In the genomic region with DNA sequence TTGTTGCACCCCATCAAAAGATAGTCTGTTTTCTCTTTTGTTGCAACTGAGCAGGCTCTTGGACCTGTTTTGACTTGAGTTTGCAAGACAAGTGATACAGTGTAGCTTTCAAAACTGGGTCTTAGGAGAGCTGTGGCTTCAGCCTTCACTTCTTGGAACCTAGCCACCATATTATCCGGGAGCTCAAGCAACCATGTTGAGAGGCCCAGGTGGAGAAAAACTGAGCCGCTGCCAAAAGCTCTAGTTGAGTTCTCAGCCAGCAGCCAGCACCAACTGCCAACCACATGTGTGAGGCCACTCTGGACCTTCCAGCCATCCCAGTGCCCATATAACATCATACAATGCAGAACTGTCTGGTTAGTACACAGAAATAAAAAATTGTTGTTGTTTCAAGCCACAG, we compare ENCODE assay signal across 26 cellular contexts. TPM values are rescaled to one million over a fixed set of nuclear protein-coding genes. Genes with fewer than 3 reads are reported as not detected.
DNase-seq lines count a peak whose midpoint lies in the region; FAIRE-seq and TF ChIP-seq lines count a peak whose summit lies in the region.
"Had no signal": no experiment of that assay in that cellular context is flagged by ENCODE, and none has a peak within 500 bp of the region (broad histone marks: within the 10 kb centered on the region; RNA-seq: fewer than 3 reads in every experiment).

No MANE protein-coding gene starts in this region.

- H3K27ac Mint-ChIP-seq in dendritic cell treated with granulocyte-macrophage colony-stimulating factor and Interleukin-4, amounts not matched to agents 40 ng/mL and 50 ng/mL, for 4 days, result peak overlapping the region; percentile 71
- H3K27ac Mint-ChIP-seq: HFFc6; nephron; stimulated activated naive B cell treated with anti-CD40 and anti-IgM and Interleukin-4, amounts not matched to agents 10 μg/mL and 1 μg/mL and 100 μg/mL, for 72 hours; T-helper 2 cell treated with Interferon-gamma antibody and Interleukin-4, amounts not matched to agents 5 μg/mL and 100 μg/mL, for 36 hours had no signal

- no peak overlapping the region for H3K27ac ChIP-seq in esophagus muscularis mucosa (replicated peaks in 1 of 4)
- H3K27ac ChIP-seq: cardiac muscle cell, pancreas, RWPE1, spleen, uterus had no signal

- DNase-seq in DMS79 (lab: John Stamatoyannopoulos, UW) (peak; percentile 94), NCI-H1092 treated with DMSO at 0.1 percent for 48 hours (lab: John Stamatoyannopoulos, UW) (peak; percentile 67), NCI-H69 (lab: John Stamatoyannopoulos, UW) (peak; percentile 1), esophagus muscularis mucosa (ENCODE audit: extremely low spot score) (no peak), glomerular visceral epithelial cell (ENCODE audit: extremely low spot score) (no peak), D721Med (ENCODE audit: insufficient read length, low spot score) (no peak)
- DNase-seq in stimulated activated CD4-positive, alpha-beta T cell treated with anti-CD3 and anti-CD28 coated beads, Interleukin-4, amount 100 ng/mL, for 4 hours, result no peak
- DNase-seq: activated naive CD4-positive, alpha-beta T cell treated with anti-CD3 and anti-CD28 coated beads, Interleukin-2, amount 50 U/mL, for 16 hours; HFFc6; IMR-90; islet precursor cell; midbrain; NCI-H1436; NCI-H510A; pancreas; right cardiac atrium; spleen; stimulated activated CD4-positive, alpha-beta T cell treated with anti-CD3 and anti-CD28 coated beads, Interleukin-2, amount 100 ng/mL, for 48 hours; stimulated activated naive B cell treated with anti-CD40 and anti-IgM and Interleukin-4, amounts not matched to agents 10 μg/mL and 1 μg/mL and 100 μg/mL, for 72 hours; uterus had no signal

- WGBS in esophagus muscularis mucosa, result 63% methylated on average over 2 of the region's 2 CpGs

- H3K4me3 Mint-ChIP-seq in dendritic cell treated with granulocyte-macrophage colony-stimulating factor and Interleukin-4, amounts not matched to agents 40 ng/mL and 50 ng/mL, for 4 days, result no peak overlapping the region
- H3K4me3 Mint-ChIP-seq: HFFc6; nephron; stimulated activated naive B cell treated with anti-CD40 and anti-IgM and Interleukin-4, amounts not matched to agents 10 μg/mL and 1 μg/mL and 100 μg/mL, for 72 hours; T-helper 2 cell treated with Interferon-gamma antibody and Interleukin-4, amounts not matched to agents 5 μg/mL and 100 μg/mL, for 36 hours had no signal

- peaks cover 3% of the 10 kb centered on the region for H3K36me3 Mint-ChIP-seq in dendritic cell treated with granulocyte-macrophage colony-stimulating factor and Interleukin-4, amounts not matched to agents 40 ng/mL and 50 ng/mL, for 4 days (ENCODE audit: low read depth)
- H3K36me3 Mint-ChIP-seq: stimulated activated naive B cell treated with anti-CD40 and anti-IgM and Interleukin-4, amounts not matched to agents 10 μg/mL and 1 μg/mL and 100 μg/mL, for 72 hours had no signal

- no peaks in the 10 kb centered on the region for H3K36me3 ChIP-seq in esophagus muscularis mucosa
- H3K36me3 ChIP-seq: cardiac muscle cell, pancreas, spleen, uterus had no signal

- TF ChIP-seq POLR2A in esophagus muscularis mucosa (IDR thresholded peaks at IDR 0.05; ENCODE audit: low read depth), result no peak

- TF ChIP-seq CTCF in esophagus muscularis mucosa (IDR thresholded peaks at IDR 0.05) (no peak), D721Med (IDR thresholded peaks at IDR 0.05; ENCODE audit: insufficient read depth, missing control alignments) (no peak)

- H3K9me3 Mint-ChIP-seq in dendritic cell treated with granulocyte-macrophage colony-stimulating factor and Interleukin-4, amounts not matched to agents 40 ng/mL and 50 ng/mL, for 4 days, result no peaks in the 10 kb centered on the region
- H3K9me3 Mint-ChIP-seq: HFFc6; nephron; stimulated activated naive B cell treated with anti-CD40 and anti-IgM and Interleukin-4, amounts not matched to agents 10 μg/mL and 1 μg/mL and 100 μg/mL, for 72 hours; T-helper 2 cell treated with Interferon-gamma antibody and Interleukin-4, amounts not matched to agents 5 μg/mL and 100 μg/mL, for 36 hours had no signal

- H3K4me1 ChIP-seq in esophagus muscularis mucosa, result peaks cover 7 to 19% (median 15%) of the 10 kb centered on the region in 4 donors
- H3K4me1 ChIP-seq: uterus had no signal

- no peak for FAIRE-seq in D721Med (lab: Jason Lieb, UNC)
- FAIRE-seq: GM12892, pancreas had no signal

- H3K4me1 Mint-ChIP-seq in dendritic cell treated with granulocyte-macrophage colony-stimulating factor and Interleukin-4, amounts not matched to agents 40 ng/mL and 50 ng/mL, for 4 days (ENCODE audit: low read depth), result peaks cover 54% of the 10 kb centered on the region

- peaks cover 0 to 2% (median 0%) of the 10 kb centered on the region in 4 donors for H3K27me3 ChIP-seq in esophagus muscularis mucosa
- H3K27me3 ChIP-seq: pancreas, uterus had no signal

- intact Hi-C loops in dendritic cell treated with granulocyte-macrophage colony-stimulating factor and Interleukin-4, amounts not matched to agents 40 ng/mL and 50 ng/mL, for 4 days (cut with micrococcal nuclease), result no loop called here
- intact Hi-C loops in esophagus muscularis mucosa (cut with DNase I), result no loop called here

- no peaks in the 10 kb centered on the region for H3K9me3 ChIP-seq in esophagus muscularis mucosa
- H3K9me3 ChIP-seq: pancreas, spleen, uterus had no signal

- H3K4me3 ChIP-seq in esophagus muscularis mucosa, result no peak overlapping the region
- H3K4me3 ChIP-seq: cardiac muscle cell, pancreas, spleen, uterus had no signal

- no peak for TF ChIP-seq EP300 in esophagus muscularis mucosa (IDR thresholded peaks at IDR 0.05)

- H3K27me3 Mint-ChIP-seq in dendritic cell treated with granulocyte-macrophage colony-stimulating factor and Interleukin-4, amounts not matched to agents 40 ng/mL and 50 ng/mL, for 4 days, result peaks cover 11% of the 10 kb centered on the region

RNA-seq across cellular contexts. Expression of a gene that starts 5.4 kb away (rescaled TPM):
- 1 to 10 TPM; 1.7 to 3.5 (median 2.3) TPM for total RNA-seq in esophagus muscularis mucosa

Comparison
In these comparisons a context has a peak if more than half of its experiments do, and no peak if none do; other contexts are left out.
1. DNase-seq: peak in DMS79 (single experiment), NCI-H1092 treated with DMSO at 0.1 percent for 48 hours (single experiment) and NCI-H69 (single experiment); none in esophagus muscularis mucosa (single experiment), stimulated activated CD4-positive, alpha-beta T cell treated with anti-CD3 and anti-CD28 coated beads, Interleukin-4, amount 100 ng/mL, for 4 hours (0 of 2), glomerular visceral epithelial cell (single experiment) and D721Med (single experiment).